ENCODE assay signal across 2 cellular contexts in genomic region chr18:80197490-80197889, GRCh38.
TF ChIP-seq lines count a peak whose summit lies in the region.

No MANE protein-coding gene starts in this region.

TF ChIP-seq in SK-N-SH treated with all-trans-retinoic acid at 6 μM for 48 hours, 23 proteins besides CTCF, POLR2A, EP300 and RAD21 (continued from another document):
- TF ChIP-seq PATZ1 (CRISPR knock-in tag; IDR thresholded peaks at IDR 0.05; ENCODE audit: borderline replicate concordance) (no peak), TOX (CRISPR knock-in tag; IDR thresholded peaks at IDR 0.05; ENCODE audit: borderline replicate concordance) (no peak), BACH2 (CRISPR knock-in tag; IDR thresholded peaks at IDR 0.05; ENCODE audit: borderline replicate concordance) (no peak), GLIS3 (CRISPR knock-in tag; IDR thresholded peaks at IDR 0.05) (no peak), TCF4 (CRISPR knock-in tag; IDR thresholded peaks at IDR 0.05; ENCODE audit: borderline replicate concordance) (no peak), ZNF70 (CRISPR knock-in tag; IDR thresholded peaks at IDR 0.05) (no peak), POU6F1 (CRISPR knock-in tag; IDR thresholded peaks at IDR 0.05; ENCODE audit: borderline replicate concordance, low read depth) (no peak), ZNF8 (CRISPR knock-in tag; IDR thresholded peaks at IDR 0.05) (no peak), ZC3H10 (CRISPR knock-in tag; IDR thresholded peaks at IDR 0.05) (no peak), ZFP3 (CRISPR knock-in tag; IDR thresholded peaks at IDR 0.05) (no peak), ZFP30 (CRISPR knock-in tag; IDR thresholded peaks at IDR 0.05) (no peak), ZNF565 (CRISPR knock-in tag; conservative IDR thresholded peaks at IDR 0.05; ENCODE audit: low read depth) (no peak)

TF ChIP-seq in SK-N-SH, 30 proteins besides CTCF, POLR2A, EP300 and RAD21 (continued from another document):
- TF ChIP-seq USF1 (IDR thresholded peaks at IDR 0.05; ENCODE audit: borderline replicate concordance, low read depth) (no peak), NRF1 (IDR thresholded peaks at IDR 0.05; ENCODE audit: low read depth, low read length) (no peak), ELF1 (IDR thresholded peaks at IDR 0.05) (no peak)
TF ChIP-seq in SK-N-SH: peak in this region for 0.
